Comparison of ENCODE assay signal across 14 cellular contexts in the genomic region with DNA sequence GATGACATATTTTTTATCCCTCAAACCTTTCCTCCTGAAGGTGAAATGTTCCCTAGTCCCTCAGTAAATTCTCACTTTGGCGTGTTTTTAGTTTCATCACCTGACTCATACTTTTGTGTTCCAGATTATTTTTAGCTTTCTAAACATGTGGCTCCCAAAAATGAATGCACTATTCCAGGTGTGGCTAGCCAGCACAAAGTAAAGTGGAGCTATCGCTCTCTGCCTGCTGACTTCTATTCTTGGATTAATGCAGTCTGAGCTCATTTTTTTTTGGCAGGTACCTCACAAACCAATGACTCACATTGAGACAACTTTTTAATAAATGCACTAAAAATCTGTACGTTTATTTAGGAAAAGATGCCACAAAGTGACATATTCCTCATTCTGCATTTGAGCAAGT.
"Had no signal": no experiment of that assay in that cellular context is flagged by ENCODE, and none has a peak within 500 bp of the region (broad histone marks: within the 10 kb centered on the region; RNA-seq: fewer than 3 reads in every experiment).

No MANE protein-coding gene starts in this region.

- H3K4me1 ChIP-seq: adrenal gland had no signal

- H3K4me3 ChIP-seq: adrenal gland, dorsolateral prefrontal cortex, heart left ventricle, ovary had no signal

- H3K27me3 ChIP-seq: adrenal gland, dorsolateral prefrontal cortex, heart left ventricle, ovary had no signal

- ATAC-seq: esophagus mucosa; stimulated activated naive CD8-positive, alpha-beta T cell treated with anti-CD3 and anti-CD28 coated beads, Interleukin-15, amount 100 ng/mL, for 72 hours; T-helper 17 cell had no signal

- H3K9me3 ChIP-seq: adrenal gland, heart left ventricle, ovary had no signal

- H3K36me3 ChIP-seq: adrenal gland, brain microvascular endothelial cell, heart left ventricle, ovary had no signal

- H3K27ac ChIP-seq: adrenal gland, brain microvascular endothelial cell, dorsolateral prefrontal cortex, heart left ventricle, ovary had no signal

- DNase-seq: activated CD4-positive, alpha-beta T cell treated with anti-CD3 and anti-CD28 coated beads, Interleukin-2, amount 10 ng/mL, durations not matched to agents 7 days and 5 days; activated CD8-positive, alpha-beta memory T cell treated with anti-CD3 and anti-CD28 coated beads for 24 hours; activated naive CD4-positive, alpha-beta T cell treated with anti-CD3 and anti-CD28 coated beads, Interleukin-2, amount 50 U/mL, for 16 hours; activated T-cell treated with anti-CD3 and anti-CD28 coated beads for 4 hours; adrenal gland; brain microvascular endothelial cell; dorsolateral prefrontal cortex; heart left ventricle; mesenchymal stem cell; ovary; stimulated activated CD4-positive, alpha-beta T cell treated with anti-CD3 and anti-CD28 coated beads, Interleukin-4, amount 100 ng/mL, for 24 hours; stimulated activated naive CD8-positive, alpha-beta T cell treated with anti-CD3 and anti-CD28 coated beads, Interleukin-15, amount 100 ng/mL, for 72 hours; T-helper 17 cell had no signal
